8 cellular contexts compared by ENCODE assay signal in genomic region chr4:56301181-56302076, GRCh38.
DNase-seq lines count a peak whose midpoint lies in the region; ATAC-seq and TF ChIP-seq lines count a peak whose summit lies in the region.

No MANE protein-coding gene starts in this region.

- no peaks in the 10 kb centered on the region for H3K36me3 Mint-ChIP-seq in activated CD4-positive, alpha-beta T cell treated with anti-CD3 and anti-CD28 coated beads for 36 hours (ENCODE audit: low read depth)

- no peak overlapping the region for H3K9ac ChIP-seq in colonic mucosa (ENCODE audit: low read depth in 2 of 2, low read length in 2 of 2)

- TF ChIP-seq CTCF in colonic mucosa (IDR thresholded peaks at IDR 0.05) (peak; percentile 74), lower leg skin (IDR thresholded peaks at IDR 0.05) (no peak)

- H3K4me1 ChIP-seq in colonic mucosa = no peaks in the 10 kb centered on the region

- ATAC-seq in HG03432 (IDR thresholded peaks at IDR 0.05; ENCODE audit: unreplicated experiment) = peak; percentile 97
- peak; percentile 97 for ATAC-seq in activated CD4-positive, alpha-beta T cell treated with anti-CD3 and anti-CD28 coated beads for 36 hours

- H3K4me3 ChIP-seq in colonic mucosa (no peak overlapping the region), lower leg skin (ENCODE audit: low read depth, poor library complexity, severe bottlenecking) (no peak overlapping the region)

- H3K27ac ChIP-seq in colonic mucosa = no peak overlapping the region

- intact Hi-C loops in activated CD4-positive, alpha-beta T cell treated with anti-CD3 and anti-CD28 coated beads for 36 hours (cut with DNase I, micrococcal nuclease) = loop anchor here (1.0 to 10.0 kb wide), 5 partner anchors 107 to 353 kb away; partner anchors contain the start of gene CEP135 (in 2 of the 2)
- intact Hi-C loops in colonic mucosa (cut with DNase I) = loop anchor here (1.0 to 10.0 kb wide), 3 partner anchors 172 to 354 kb away; partner anchors contain the start of gene CEP135
- intact Hi-C loops in lower leg skin (cut with DNase I; ENCODE audit: low total_unique reads) = no loop called here

- no peaks in the 10 kb centered on the region for H3K27me3 ChIP-seq in colonic mucosa

- TF ChIP-seq POLR2A in lower leg skin (IDR thresholded peaks at IDR 0.05) = no peak

- no peaks in the 10 kb centered on the region for H3K27me3 Mint-ChIP-seq in activated CD4-positive, alpha-beta T cell treated with anti-CD3 and anti-CD28 coated beads for 36 hours

- H3K4me3 Mint-ChIP-seq in activated CD4-positive, alpha-beta T cell treated with anti-CD3 and anti-CD28 coated beads for 36 hours = peak overlapping the region; percentile 40

- no peaks in the 10 kb centered on the region for H3K9me3 Mint-ChIP-seq in activated CD4-positive, alpha-beta T cell treated with anti-CD3 and anti-CD28 coated beads for 36 hours (ENCODE audit: low read depth)

- H3K4me1 Mint-ChIP-seq in activated CD4-positive, alpha-beta T cell treated with anti-CD3 and anti-CD28 coated beads for 36 hours = peaks cover 12% of the 10 kb centered on the region

- POLR2A ChIA-PET in activated CD4-positive, alpha-beta T cell treated with anti-CD3 and anti-CD28 coated beads for 36 hours (lab: Charles Lee) = no interaction called here

- peak; percentile 63 for DNase-seq in CD1c-positive myeloid dendritic cell (ENCODE audit: extremely low spot score)
- peak; percentile 46 for DNase-seq in GM19240 (ENCODE audit: insufficient read length, low spot score)
- peak; percentile 57 for DNase-seq in NCI-H460 (ENCODE audit: extremely low read depth, low read depth)
- peak; percentile 79 for DNase-seq in activated CD4-positive, alpha-beta T cell treated with anti-CD3 and anti-CD28 coated beads for 36 hours
- DNase-seq in colonic mucosa = peak; percentile 87
- peak; percentile 26 to 82 for DNase-seq in lower leg skin (ENCODE audit: low spot score in 2 of 2)
- DNase-seq in stimulated activated CD4-positive, alpha-beta T cell treated with anti-CD3 and anti-CD28 coated beads, TNF-alpha, amount 100 ng/mL, for 48 hours (ENCODE audit: low read depth in 3 of 3) = peak; percentile 21 to 47 (median 30)

- peak overlapping the region; percentile 33 for H3K27ac Mint-ChIP-seq in activated CD4-positive, alpha-beta T cell treated with anti-CD3 and anti-CD28 coated beads for 36 hours

- H3K36me3 ChIP-seq in colonic mucosa = no peaks in the 10 kb centered on the region

- 25 to 27% methylated on average over 10 of the region's 10 CpGs for WGBS in lower leg skin, 2 donors

- CTCF ChIA-PET in activated CD4-positive, alpha-beta T cell treated with anti-CD3 and anti-CD28 coated beads for 36 hours (lab: Charles Lee) = interaction anchor here (0.5 to 1.7 kb wide), 17 partner anchors 10 to 737 kb away, joined by 3 to 8 read pairs (median 4); no protein-coding TSS in a partner anchor

- H3K9me3 ChIP-seq in colonic mucosa = no peaks in the 10 kb centered on the region

Comparison
In these comparisons a context has a peak if more than half of its experiments do, and no peak if none do; other contexts are left out.
1. DNase-seq: peak in every context shown above with its lines; median percentile 87 in colonic mucosa; 79 in activated CD4-positive, alpha-beta T cell treated with anti-CD3 and anti-CD28 coated beads for 36 hours; 63 in CD1c-positive myeloid dendritic cell; 57 in NCI-H460; 54 in lower leg skin; 46 in GM19240; 30 in stimulated activated CD4-positive, alpha-beta T cell treated with anti-CD3 and anti-CD28 coated beads, TNF-alpha, amount 100 ng/mL, for 48 hours.